In genomic region chr12:101775814-101776213, GRCh38 we compare ENCODE assay signal across 25 cellular contexts. TPM values are rescaled to one million over a fixed set of nuclear protein-coding genes. Genes with fewer than 3 reads are reported as not detected.
"Had no signal": no experiment of that assay in that cellular context is flagged by ENCODE, and none has a peak within 500 bp of the region (broad histone marks: within the 10 kb centered on the region; RNA-seq: fewer than 3 reads in every experiment).

No MANE protein-coding gene starts in this region.

- DNase-seq: activated CD4-positive, alpha-beta memory T cell treated with anti-CD3 and anti-CD28 coated beads for 36 hours; activated CD4-positive, alpha-beta T cell treated with anti-CD3 and anti-CD28 coated beads for 1 hour; activated effector memory CD4-positive, alpha-beta T cell treated with anti-CD3 and anti-CD28 coated beads, Interleukin-2, amount 50 U/mL, for 16 hours; activated T-cell treated with anti-CD3 and anti-CD28 coated beads, Interleukin-2, amount 50 U/mL, for 48 hours; colonic mucosa; esophagus squamous epithelium; hypothalamus; left ventricle myocardium superior; mucosa of descending colon; occipital lobe; stimulated activated CD4-positive, alpha-beta T cell treated with anti-CD3 and anti-CD28 coated beads, Interleukin-2, amount 100 ng/mL, for 48 hours; stimulated activated naive CD8-positive, alpha-beta T cell treated with anti-CD3 and anti-CD28 coated beads, Interleukin-15, Interleukin-2, amounts not matched to agents 100 U/mL and 50 U/mL, for 24 hours; T-helper 1 cell; transverse colon had no signal

- H3K36me3 ChIP-seq: cardiac muscle cell, colonic mucosa, right atrium auricular region had no signal

- H3K4me1 Mint-ChIP-seq: nephron had no signal

- H3K9me3 ChIP-seq: colonic mucosa, esophagus squamous epithelium, mucosa of descending colon, right atrium auricular region, transverse colon, vagina had no signal

- ATAC-seq: left ventricle myocardium superior; mucosa of descending colon; stimulated activated naive CD8-positive, alpha-beta T cell treated with anti-CD3 and anti-CD28 coated beads, Interleukin-15, Interleukin-2, amounts not matched to agents 100 U/mL and 50 U/mL, for 24 hours had no signal

- H3K27ac ChIP-seq: cardiac muscle cell, colonic mucosa, esophagus squamous epithelium, right atrium auricular region, transverse colon, vagina, VCaP had no signal

- H3K4me3 Mint-ChIP-seq: activated CD4-positive, alpha-beta memory T cell treated with anti-CD3 and anti-CD28 coated beads for 36 hours; memory B cell; nephron had no signal

- H3K27me3 Mint-ChIP-seq: activated CD4-positive, alpha-beta memory T cell treated with anti-CD3 and anti-CD28 coated beads for 36 hours; memory B cell; progenitor cell of endocrine pancreas had no signal

- H3K9me3 Mint-ChIP-seq: activated CD4-positive, alpha-beta memory T cell treated with anti-CD3 and anti-CD28 coated beads for 36 hours; memory B cell; nephron had no signal

- H3K27ac Mint-ChIP-seq: activated CD4-positive, alpha-beta memory T cell treated with anti-CD3 and anti-CD28 coated beads for 36 hours; memory B cell; nephron; progenitor cell of endocrine pancreas had no signal

RNA-seq across cellular contexts. Expression of gene SYCP3, which starts 36.6 kb away (rescaled TPM):
- total RNA-seq: astrocyte, cardiac muscle cell, glomerular endothelial cell, kidney epithelial cell, left ventricle myocardium superior, progenitor cell of endocrine pancreas, right atrium auricular region, skeletal muscle tissue, vagina had no signal
